16 cellular contexts compared by ENCODE assay signal in the genomic region with DNA sequence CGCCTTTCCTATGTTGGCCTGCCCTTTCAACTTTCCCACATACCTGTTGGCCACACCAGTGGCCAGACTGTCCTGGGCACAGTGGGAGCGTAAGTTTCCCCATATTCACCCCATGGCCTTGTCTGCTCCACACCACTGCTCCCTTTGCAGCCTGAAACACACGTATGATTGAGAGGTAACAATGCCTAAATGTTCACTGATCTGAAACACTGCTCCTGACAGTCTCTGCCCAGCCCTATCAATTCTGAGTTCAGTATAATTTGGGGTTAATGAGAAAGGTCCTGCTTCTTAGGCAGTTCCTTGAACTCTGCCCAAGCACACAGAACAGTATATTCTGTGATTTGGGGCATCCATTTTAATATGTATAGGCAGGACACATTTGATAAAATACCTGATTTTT.
"Had no signal": no experiment of that assay in that cellular context is flagged by ENCODE, and none has a peak within 500 bp of the region (broad histone marks: within the 10 kb centered on the region; RNA-seq: fewer than 3 reads in every experiment).

No MANE protein-coding gene starts in this region.

- H3K27me3 ChIP-seq: gastroesophageal sphincter had no signal

- H3K27ac ChIP-seq: dorsolateral prefrontal cortex, gastroesophageal sphincter had no signal

- DNase-seq: activated CD4-positive, alpha-beta T cell treated with anti-CD3 and anti-CD28 coated beads, Interleukin-2, amount 10 ng/mL, durations not matched to agents 7 days and 5 days; activated CD8-positive, alpha-beta memory T cell treated with anti-CD3 and anti-CD28 coated beads for 24 hours; activated naive CD4-positive, alpha-beta T cell treated with anti-CD3 and anti-CD28 coated beads for 36 hours; cerebellar nuclear complex; dorsolateral prefrontal cortex; kidney; left ventricle myocardium superior; mesendoderm; retina; stimulated activated CD4-positive, alpha-beta T cell treated with anti-CD3 and anti-CD28 coated beads, Interleukin-15, amount 100 ng/mL, for 24 hours; stimulated activated CD4-positive, alpha-beta T cell treated with anti-CD3 and anti-CD28 coated beads, Interleukin-4, amount 100 ng/mL, for 24 hours; stimulated activated naive CD8-positive, alpha-beta T cell treated with anti-CD3 and anti-CD28 coated beads, Interleukin-15, amount 100 ng/mL, for 72 hours; T-helper 1 cell had no signal

- H3K9ac ChIP-seq: parathyroid adenoma had no signal

- H2AFZ ChIP-seq: parathyroid adenoma had no signal

- H3K4me3 ChIP-seq: dorsolateral prefrontal cortex, gastroesophageal sphincter, thoracic aorta had no signal

- H3K9me3 ChIP-seq: gastroesophageal sphincter, thoracic aorta had no signal

- H3K79me2 ChIP-seq: parathyroid adenoma had no signal
